19 cellular contexts compared by ENCODE assay signal in genomic region chr4:80360102-80360501, GRCh38. TPM values are rescaled to one million over a fixed set of nuclear protein-coding genes. Genes with fewer than 3 reads are reported as not detected.
DNase-seq lines count a peak whose midpoint lies in the region; ATAC-seq, FAIRE-seq and TF ChIP-seq lines count a peak whose summit lies in the region.
"Had no signal": no experiment of that assay in that cellular context is flagged by ENCODE, and none has a peak within 500 bp of the region (broad histone marks: within the 10 kb centered on the region; RNA-seq: fewer than 3 reads in every experiment).

No MANE protein-coding gene starts in this region.

- no peaks in the 10 kb centered on the region for H3K4me1 ChIP-seq in CD8-positive, alpha-beta T cell (ENCODE audit: insufficient read depth, low read length)
- H3K4me1 ChIP-seq in HEK293 (ENCODE audit: control insufficient read depth, insufficient read depth, low read length): no peaks in the 10 kb centered on the region
- H3K4me1 ChIP-seq in foreskin keratinocyte: no peaks in the 10 kb centered on the region
- H3K4me1 ChIP-seq in kidney (ENCODE audit: control insufficient read depth in 1 of 2, insufficient read depth in 1 of 2, low read depth in 1 of 2, low read length in 2 of 2): no peaks in the 10 kb centered on the region
- H3K4me1 ChIP-seq in colonic mucosa: no peaks in the 10 kb centered on the region
- H3K4me1 ChIP-seq: HAP-1 had no signal

- H3K4me1 Mint-ChIP-seq in CD8-positive, alpha-beta T cell (ENCODE audit: low read depth): peaks cover 8% of the 10 kb centered on the region
- H3K4me1 Mint-ChIP-seq in stimulated activated memory B cell treated with anti-CD40 and anti-IgM and Interleukin-4, amounts not matched to agents 10 μg/mL and 1 μg/mL and 100 μg/mL, for 72 hours: no peaks in the 10 kb centered on the region
- H3K4me1 Mint-ChIP-seq: CD14-positive monocyte had no signal

- H3K4me3 Mint-ChIP-seq in CD8-positive, alpha-beta T cell: no peak overlapping the region
- no peak overlapping the region for H3K4me3 Mint-ChIP-seq in stimulated activated memory B cell treated with anti-CD40 and anti-IgM and Interleukin-4, amounts not matched to agents 10 μg/mL and 1 μg/mL and 100 μg/mL, for 72 hours

- no peaks in the 10 kb centered on the region for H3K9me3 ChIP-seq in CD8-positive, alpha-beta T cell (ENCODE audit: low read length)
- H3K9me3 ChIP-seq in HEK293 (ENCODE audit: control insufficient read depth, insufficient read depth, low read depth, low read length): no peaks in the 10 kb centered on the region
- no peaks in the 10 kb centered on the region for H3K9me3 ChIP-seq in kidney (ENCODE audit: control insufficient read depth in 1 of 2, low read length in 2 of 2)
- H3K9me3 ChIP-seq in colonic mucosa: no peaks in the 10 kb centered on the region
- H3K9me3 ChIP-seq: HAP-1 had no signal

- H3K36me3 ChIP-seq in CD8-positive, alpha-beta T cell (ENCODE audit: insufficient read depth, low read length): no peaks in the 10 kb centered on the region
- H3K36me3 ChIP-seq in HEK293 (ENCODE audit: control insufficient read depth in 2 of 2, insufficient read depth in 1 of 2, low read length in 2 of 2): no peaks in the 10 kb centered on the region
- H3K36me3 ChIP-seq in kidney (ENCODE audit: control insufficient read depth in 1 of 2, insufficient read depth in 2 of 2, low read length in 2 of 2): no peaks in the 10 kb centered on the region
- no peaks in the 10 kb centered on the region for H3K36me3 ChIP-seq in colonic mucosa
- H3K36me3 ChIP-seq: HAP-1 had no signal

- no peak overlapping the region for H3K27ac Mint-ChIP-seq in CD8-positive, alpha-beta T cell
- H3K27ac Mint-ChIP-seq in stimulated activated memory B cell treated with anti-CD40 and anti-IgM and Interleukin-4, amounts not matched to agents 10 μg/mL and 1 μg/mL and 100 μg/mL, for 72 hours: no peak overlapping the region
- H3K27ac Mint-ChIP-seq: CD14-positive monocyte had no signal

- CTCF ChIA-PET in CD8-positive, alpha-beta T cell (lab: Charles Lee): interaction anchor here (1.2 to 4.9 kb wide), 2 partner anchors 630 to 679 kb away, joined by 5 to 21 read pairs; no protein-coding TSS in a partner anchor
- CTCF ChIA-PET in HEK293 (lab: Yijun Ruan, JAX): interaction anchor here (1.3 kb wide), 1 partner anchor 690 kb away, joined by 4 read pairs; no protein-coding TSS in a partner anchor

- ATAC-seq in CD8-positive, alpha-beta T cell: peak; percentile 52
- peak; percentile 14 for ATAC-seq in foreskin keratinocyte
- peak; percentile 24 for ATAC-seq in stimulated activated memory B cell treated with anti-CD40 and anti-IgM and Interleukin-4, amounts not matched to agents 10 μg/mL and 1 μg/mL and 100 μg/mL, for 72 hours

- TF ChIP-seq CTCF in CD8-positive, alpha-beta T cell (IDR thresholded peaks at IDR 0.05): no peak
- TF ChIP-seq CTCF in HEK293 (tag by site-specific recombination; IDR thresholded peaks at IDR 0.05) (no peak), foreskin keratinocyte (conservative IDR thresholded peaks at IDR 0.05) (no peak), kidney (IDR thresholded peaks at IDR 0.05; ENCODE audit: borderline replicate concordance, extremely low read depth, insufficient read depth) (no peak), colonic mucosa (IDR thresholded peaks at IDR 0.05) (no peak)

- H3K27me3 Mint-ChIP-seq in CD8-positive, alpha-beta T cell (ENCODE audit: low read depth): peaks cover 19% of the 10 kb centered on the region
- H3K27me3 Mint-ChIP-seq in stimulated activated memory B cell treated with anti-CD40 and anti-IgM and Interleukin-4, amounts not matched to agents 10 μg/mL and 1 μg/mL and 100 μg/mL, for 72 hours: peaks cover 29% of the 10 kb centered on the region

- no peaks in the 10 kb centered on the region for H3K9me3 Mint-ChIP-seq in CD8-positive, alpha-beta T cell
- no peaks in the 10 kb centered on the region for H3K9me3 Mint-ChIP-seq in stimulated activated memory B cell treated with anti-CD40 and anti-IgM and Interleukin-4, amounts not matched to agents 10 μg/mL and 1 μg/mL and 100 μg/mL, for 72 hours
- H3K9me3 Mint-ChIP-seq: CD14-positive monocyte had no signal

- no peak overlapping the region for H3K27ac ChIP-seq in CD8-positive, alpha-beta T cell (ENCODE audit: low read depth, low read length)
- H3K27ac ChIP-seq in HEK293 (ENCODE audit: extremely low read depth, low read depth, low read length) (no peak overlapping the region), foreskin keratinocyte (no peak overlapping the region), kidney (ENCODE audit: low read depth in 2 of 2, low read length in 2 of 2) (no peak overlapping the region), colonic mucosa (no peak overlapping the region)
- H3K27ac ChIP-seq: SK-N-MC had no signal

- H3K9ac ChIP-seq in kidney (ENCODE audit: low read length in 2 of 2) (no peak overlapping the region), colonic mucosa (ENCODE audit: low read depth in 2 of 2, low read length in 2 of 2) (no peak overlapping the region)

- no peak overlapping the region for H3K4me3 ChIP-seq in CD8-positive, alpha-beta T cell (ENCODE audit: low read depth, low read length)
- no peak overlapping the region for H3K4me3 ChIP-seq in HEK293 (ENCODE audit: low read depth, low read length)
- no peak overlapping the region for H3K4me3 ChIP-seq in kidney (ENCODE audit: low read length in 2 of 2)
- no peak overlapping the region for H3K4me3 ChIP-seq in colonic mucosa
- H3K4me3 ChIP-seq: HAP-1, SK-N-MC had no signal

- FAIRE-seq in kidney (lab: Jason Lieb, UNC): no peak
- FAIRE-seq: G401.6 had no signal

- peak in 1 of 7 experiments; percentile 29 for DNase-seq in CD8-positive, alpha-beta T cell
- DNase-seq in foreskin keratinocyte: no peak
- DNase-seq in NOMO-1 treated with DMSO at 0.1 percent for 48 hours (lab: John Stamatoyannopoulos, UW; ENCODE audit: unreplicated experiment): no peak
- DNase-seq in kidney: no peak
- no peak for DNase-seq in colonic mucosa
- DNase-seq: ACHN, COR-L47, DMS 273 treated with DMSO at 0.1 percent for 48 hours, KBM-7, MV-4-11, NCI-H1694 treated with DMSO at 0.1 percent for 48 hours, SHP77 had no signal

- intact Hi-C loops in CD8-positive, alpha-beta T cell (cut with DNase I, micrococcal nuclease): loop anchor here (5.0 to 10.0 kb wide), 3 partner anchors 415 to 1408 kb away; no protein-coding TSS in a partner anchor
- intact Hi-C loops in kidney (cut with DNase I): loop anchor here (5.0 kb wide), 1 partner anchor 627 kb away; no protein-coding TSS in a partner anchor
- intact Hi-C loops in colonic mucosa (cut with DNase I): loop anchor here (2.0 to 5.0 kb wide), 3 partner anchors 632 to 992 kb away; no protein-coding TSS in a partner anchor

- POLR2A ChIA-PET in CD8-positive, alpha-beta T cell (lab: Charles Lee): no interaction called here
- POLR2A ChIA-PET in HEK293 (lab: Yijun Ruan, JAX): no interaction called here

- no peaks in the 10 kb centered on the region for H3K36me3 Mint-ChIP-seq in CD8-positive, alpha-beta T cell
- H3K36me3 Mint-ChIP-seq in stimulated activated memory B cell treated with anti-CD40 and anti-IgM and Interleukin-4, amounts not matched to agents 10 μg/mL and 1 μg/mL and 100 μg/mL, for 72 hours: no peaks in the 10 kb centered on the region
- H3K36me3 Mint-ChIP-seq: CD14-positive monocyte had no signal

- H3K27me3 ChIP-seq in CD8-positive, alpha-beta T cell (ENCODE audit: insufficient read depth, low read length): no peaks in the 10 kb centered on the region
- H3K27me3 ChIP-seq in foreskin keratinocyte: peaks cover 54% of the 10 kb centered on the region
- H3K27me3 ChIP-seq in colonic mucosa: no peaks in the 10 kb centered on the region

TF ChIP-seq in HEK293, 187 proteins besides CTCF, POLR2A, EP300 and RAD21:
- TF ChIP-seq ZNF629 (tag by site-specific recombination; IDR thresholded peaks at IDR 0.05) (no peak), ZNF157 (tag by site-specific recombination; IDR thresholded peaks at IDR 0.05) (peak; percentile 69)
TF ChIP-seq in HEK293: peak in this region for 1.

RNA-seq across cellular contexts. Expression of gene CFAP299, which starts 24.6 kb away (rescaled TPM):
- total RNA-seq in CD8-positive, alpha-beta T cell: not detected
- total RNA-seq in foreskin keratinocyte (not detected in 2 replicates), kidney (1.1 TPM), colonic mucosa (not detected)
- polyA plus RNA-seq in foreskin keratinocyte (not detected in 2 replicates), kidney (ENCODE audit: insufficient read depth, low read depth, low replicate concordance) (not detected)
- total RNA-seq: NCI-H460 had no signal
- polyA plus RNA-seq: CD14-positive monocyte had no signal
